In genomic region chr10:79336276-79336675, GRCh38 we compare ENCODE assay signal across 1 cellular context.
TF ChIP-seq lines count a peak whose summit lies in the region.

No MANE protein-coding gene starts in this region.

TF ChIP-seq in IMR-90, 13 proteins besides CTCF, POLR2A, EP300 and RAD21:
- TF ChIP-seq MXI1 (IDR thresholded peaks at IDR 0.05; ENCODE audit: borderline replicate concordance, low read depth, low read length): no peak
- TF ChIP-seq RFX5 (IDR thresholded peaks at IDR 0.05; ENCODE audit: low read depth, low read length): no peak
- no peak for TF ChIP-seq BHLHE40 (IDR thresholded peaks at IDR 0.05; ENCODE audit: low read depth, low read length)
- TF ChIP-seq ELK1 (IDR thresholded peaks at IDR 0.05; ENCODE audit: borderline replicate concordance, low read depth, low read length): no peak
- TF ChIP-seq CEBPB (IDR thresholded peaks at IDR 0.05; ENCODE audit: low read depth, low read length): no peak
- no peak for TF ChIP-seq FOS (IDR thresholded peaks at IDR 0.05; ENCODE audit: low read depth, low read length)
- no peak for TF ChIP-seq CHD1 (IDR thresholded peaks at IDR 0.05; ENCODE audit: low read depth, low read length)
- no peak for TF ChIP-seq RCOR1 (IDR thresholded peaks at IDR 0.05; ENCODE audit: insufficient replicate concordance, low read length)
- no peak for TF ChIP-seq NFE2L2 (IDR thresholded peaks at IDR 0.05; ENCODE audit: low read depth, low read length)
- no peak for TF ChIP-seq USF2 (IDR thresholded peaks at IDR 0.05; ENCODE audit: low read depth, low read length)
- TF ChIP-seq MAFK (IDR thresholded peaks at IDR 0.05; ENCODE audit: low read depth, low read length): no peak
- TF ChIP-seq MAZ (IDR thresholded peaks at IDR 0.05; ENCODE audit: borderline replicate concordance, low read depth, low read length): no peak
- TF ChIP-seq SMC3 (IDR thresholded peaks at IDR 0.05; ENCODE audit: low read depth, low read length): no peak
